1 cellular context compared by ENCODE assay signal in the genomic region with DNA sequence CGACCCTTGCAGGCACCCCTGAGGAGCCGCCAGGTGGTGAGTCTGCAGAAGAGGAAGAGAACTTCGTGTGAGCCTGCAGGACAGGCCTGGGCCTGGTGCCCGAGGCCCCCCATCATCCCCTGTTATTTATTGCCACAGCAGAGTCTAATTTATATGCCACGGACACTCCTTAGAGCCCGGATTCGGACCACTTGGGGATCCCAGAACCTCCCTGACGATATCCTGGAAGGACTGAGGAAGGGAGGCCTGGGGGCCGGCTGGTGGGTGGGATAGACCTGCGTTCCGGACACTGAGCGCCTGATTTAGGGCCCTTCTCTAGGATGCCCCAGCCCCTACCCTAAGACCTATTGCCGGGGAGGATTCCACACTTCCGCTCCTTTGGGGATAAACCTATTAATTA.
TF ChIP-seq lines count a peak whose summit lies in the region.

No MANE protein-coding gene starts in this region.

TF ChIP-seq in GM23338, 12 proteins besides CTCF, POLR2A, EP300 and RAD21:
- TF ChIP-seq ZNF114 (CRISPR knock-in tag; IDR thresholded peaks at IDR 0.05) (no peak), EZH2phosphoT487 (IDR thresholded peaks at IDR 0.05; ENCODE audit: unreplicated experiment) (no peak), JUNB (IDR thresholded peaks at IDR 0.05; ENCODE audit: unreplicated experiment) (no peak), POLR2AphosphoS5 (IDR thresholded peaks at IDR 0.05; ENCODE audit: low read depth) (no peak), REST (IDR thresholded peaks at IDR 0.05; ENCODE audit: unreplicated experiment) (no peak), EZH2 (IDR thresholded peaks at IDR 0.05; ENCODE audit: low read depth, unreplicated experiment) (no peak), ZNF331 (CRISPR knock-in tag; IDR thresholded peaks at IDR 0.05; ENCODE audit: low read depth) (no peak), STAT1 (IDR thresholded peaks at IDR 0.05; ENCODE audit: unreplicated experiment) (no peak), CREB1 (CRISPR knock-in tag; IDR thresholded peaks at IDR 0.05; ENCODE audit: low read depth) (no peak), ETS1 (IDR thresholded peaks at IDR 0.05) (no peak), NANOG (IDR thresholded peaks at IDR 0.05; ENCODE audit: borderline replicate concordance) (no peak)
- TF ChIP-seq, protein P1, sequence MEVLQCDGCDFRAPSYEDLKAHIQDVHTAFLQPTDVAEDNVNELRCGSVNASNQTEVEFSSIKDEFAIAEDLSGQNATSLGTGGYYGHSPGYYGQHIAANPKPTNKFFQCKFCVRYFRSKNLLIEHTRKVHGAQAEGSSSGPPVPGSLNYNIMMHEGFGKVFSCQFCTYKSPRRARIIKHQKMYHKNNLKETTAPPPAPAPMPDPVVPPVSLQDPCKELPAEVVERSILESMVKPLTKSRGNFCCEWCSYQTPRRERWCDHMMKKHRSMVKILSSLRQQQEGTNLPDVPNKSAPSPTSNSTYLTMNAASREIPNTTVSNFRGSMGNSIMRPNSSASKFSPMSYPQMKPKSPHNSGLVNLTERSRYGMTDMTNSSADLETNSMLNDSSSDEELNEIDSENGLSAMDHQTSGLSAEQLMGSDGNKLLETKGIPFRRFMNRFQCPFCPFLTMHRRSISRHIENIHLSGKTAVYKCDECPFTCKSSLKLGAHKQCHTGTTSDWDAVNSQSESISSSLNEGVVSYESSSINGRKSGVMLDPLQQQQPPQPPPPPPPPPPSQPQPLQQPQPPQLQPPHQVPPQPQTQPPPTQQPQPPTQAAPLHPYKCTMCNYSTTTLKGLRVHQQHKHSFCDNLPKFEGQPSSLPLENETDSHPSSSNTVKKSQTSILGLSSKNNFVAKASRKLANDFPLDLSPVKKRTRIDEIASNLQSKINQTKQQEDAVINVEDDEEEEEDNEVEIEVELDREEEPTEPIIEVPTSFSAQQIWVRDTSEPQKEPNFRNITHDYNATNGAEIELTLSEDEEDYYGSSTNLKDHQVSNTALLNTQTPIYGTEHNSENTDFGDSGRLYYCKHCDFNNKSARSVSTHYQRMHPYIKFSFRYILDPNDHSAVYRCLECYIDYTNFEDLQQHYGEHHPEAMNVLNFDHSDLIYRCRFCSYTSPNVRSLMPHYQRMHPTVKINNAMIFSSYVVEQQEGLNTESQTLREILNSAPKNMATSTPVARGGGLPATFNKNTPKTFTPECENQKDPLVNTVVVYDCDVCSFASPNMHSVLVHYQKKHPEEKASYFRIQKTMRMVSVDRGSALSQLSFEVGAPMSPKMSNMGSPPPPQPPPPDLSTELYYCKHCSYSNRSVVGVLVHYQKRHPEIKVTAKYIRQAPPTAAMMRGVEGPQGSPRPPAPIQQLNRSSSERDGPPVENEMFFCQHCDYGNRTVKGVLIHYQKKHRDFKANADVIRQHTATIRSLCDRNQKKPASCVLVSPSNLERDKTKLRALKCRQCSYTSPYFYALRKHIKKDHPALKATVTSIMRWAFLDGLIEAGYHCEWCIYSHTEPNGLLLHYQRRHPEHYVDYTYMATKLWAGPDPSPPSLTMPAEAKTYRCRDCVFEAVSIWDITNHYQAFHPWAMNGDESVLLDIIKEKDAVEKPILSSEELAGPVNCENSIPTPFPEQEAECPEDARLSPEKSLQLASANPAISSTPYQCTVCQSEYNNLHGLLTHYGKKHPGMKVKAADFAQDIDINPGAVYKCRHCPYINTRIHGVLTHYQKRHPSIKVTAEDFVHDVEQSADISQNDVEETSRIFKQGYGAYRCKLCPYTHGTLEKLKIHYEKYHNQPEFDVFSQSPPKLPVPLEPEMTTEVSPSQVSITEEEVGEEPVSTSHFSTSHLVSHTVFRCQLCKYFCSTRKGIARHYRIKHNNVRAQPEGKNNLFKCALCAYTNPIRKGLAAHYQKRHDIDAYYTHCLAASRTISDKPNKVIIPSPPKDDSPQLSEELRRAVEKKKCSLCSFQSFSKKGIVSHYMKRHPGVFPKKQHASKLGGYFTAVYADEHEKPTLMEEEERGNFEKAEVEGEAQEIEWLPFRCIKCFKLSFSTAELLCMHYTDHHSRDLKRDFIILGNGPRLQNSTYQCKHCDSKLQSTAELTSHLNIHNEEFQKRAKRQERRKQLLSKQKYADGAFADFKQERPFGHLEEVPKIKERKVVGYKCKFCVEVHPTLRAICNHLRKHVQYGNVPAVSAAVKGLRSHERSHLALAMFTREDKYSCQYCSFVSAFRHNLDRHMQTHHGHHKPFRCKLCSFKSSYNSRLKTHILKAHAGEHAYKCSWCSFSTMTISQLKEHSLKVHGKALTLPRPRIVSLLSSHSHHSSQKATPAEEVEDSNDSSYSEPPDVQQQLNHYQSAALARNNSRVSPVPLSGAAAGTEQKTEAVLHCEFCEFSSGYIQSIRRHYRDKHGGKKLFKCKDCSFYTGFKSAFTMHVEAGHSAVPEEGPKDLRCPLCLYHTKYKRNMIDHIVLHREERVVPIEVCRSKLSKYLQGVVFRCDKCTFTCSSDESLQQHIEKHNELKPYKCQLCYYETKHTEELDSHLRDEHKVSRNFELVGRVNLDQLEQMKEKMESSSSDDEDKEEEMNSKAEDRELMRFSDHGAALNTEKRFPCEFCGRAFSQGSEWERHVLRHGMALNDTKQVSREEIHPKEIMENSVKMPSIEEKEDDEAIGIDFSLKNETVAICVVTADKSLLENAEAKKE (CRISPR knock-in tag; IDR thresholded peaks at IDR 0.05), result no peak
